ENCODE assay signal across 9 cellular contexts in the genomic region with DNA sequence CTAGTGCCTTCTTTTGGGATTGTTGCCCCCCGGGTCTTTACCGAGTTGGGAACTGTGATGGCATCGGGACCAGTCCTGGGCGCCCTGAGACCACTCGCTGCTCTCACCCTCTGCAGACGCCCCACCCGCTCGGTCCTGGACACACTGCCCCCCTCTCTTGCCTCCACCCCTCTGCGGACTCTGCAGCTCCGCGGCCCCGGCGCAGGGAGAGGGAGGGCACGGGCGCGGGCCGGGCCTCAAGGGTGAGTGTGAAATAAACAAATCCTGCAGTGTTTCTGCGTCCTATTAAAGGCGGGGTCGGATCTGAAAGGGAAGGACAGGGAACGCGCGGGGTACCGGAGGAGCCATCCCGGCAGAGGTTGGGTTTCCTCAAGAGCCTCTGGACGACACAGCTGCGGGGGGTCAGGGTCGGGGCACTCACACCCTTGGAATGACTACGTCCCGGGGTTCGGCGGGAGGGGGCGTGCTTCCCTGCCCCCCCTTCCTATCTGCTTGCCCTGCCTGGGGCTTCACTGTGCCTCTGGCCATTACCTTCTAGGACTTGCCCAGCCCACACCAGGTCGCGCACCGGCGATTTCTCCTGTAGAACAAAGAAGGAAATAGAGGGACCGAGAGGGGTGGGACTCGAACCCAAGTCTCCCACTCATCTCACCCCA. TPM values are rescaled to one million over a fixed set of nuclear protein-coding genes. Genes with fewer than 3 reads are reported as not detected.
A peak's percentile ranks its signal among the peaks of the same experiment; 100 is the strongest.
DNase-seq lines count a peak whose midpoint lies in the region; ATAC-seq and TF ChIP-seq lines count a peak whose summit lies in the region.
"Had no signal": no experiment of that assay in that cellular context is flagged by ENCODE, and none has a peak within 500 bp of the region (broad histone marks: within the 10 kb centered on the region; RNA-seq: fewer than 3 reads in every experiment).

No MANE protein-coding gene starts in this region.

- H3K4me3 ChIP-seq in colonic mucosa (peak overlapping the region; percentile 28), muscle layer of duodenum (ENCODE audit: low read depth in 1 of 2, low read length in 2 of 2) (peak overlapping the region; percentile 30 to 70)
- H3K4me3 ChIP-seq: MG63 had no signal

- intact Hi-C loops in colonic mucosa (cut with DNase I) = no loop called here

- H3K4me1 ChIP-seq in colonic mucosa (peaks cover 19% of the 10 kb centered on the region), muscle layer of duodenum (ENCODE audit: control insufficient read depth in 1 of 2, insufficient read depth in 2 of 2, low read length in 2 of 2) (peaks cover 10 to 54% of the 10 kb centered on the region in 2 donors)

- H3K27me3 ChIP-seq in colonic mucosa (peaks cover 31% of the 10 kb centered on the region), muscle layer of duodenum (ENCODE audit: low read depth, low read length) (peaks cover 17% of the 10 kb centered on the region)
- H3K27me3 ChIP-seq: MG63 had no signal

- H3K36me3 ChIP-seq in colonic mucosa = no peaks in the 10 kb centered on the region
- no peaks in the 10 kb centered on the region for H3K36me3 ChIP-seq in muscle layer of duodenum (ENCODE audit: control insufficient read depth in 1 of 2, insufficient read depth in 2 of 2, low read length in 2 of 2)
- H3K36me3 ChIP-seq: MG63 had no signal

- H3K27me3 Mint-ChIP-seq in stimulated activated naive CD8-positive, alpha-beta T cell treated with anti-CD3 and anti-CD28 coated beads, Interleukin-15, Interleukin-2, amounts not matched to agents 100 ng/mL and 50 ng/mL, for 24 hours = peaks cover 57% of the 10 kb centered on the region
- peaks cover 34% of the 10 kb centered on the region for H3K27me3 Mint-ChIP-seq in endothelial cell (ENCODE audit: unreplicated experiment)

- no peaks in the 10 kb centered on the region for H3K36me3 Mint-ChIP-seq in stimulated activated naive CD8-positive, alpha-beta T cell treated with anti-CD3 and anti-CD28 coated beads, Interleukin-15, Interleukin-2, amounts not matched to agents 100 ng/mL and 50 ng/mL, for 24 hours (ENCODE audit: low read depth)
- no peaks in the 10 kb centered on the region for H3K36me3 Mint-ChIP-seq in endothelial cell (ENCODE audit: low read depth, unreplicated experiment)

- H3K27ac Mint-ChIP-seq in stimulated activated naive CD8-positive, alpha-beta T cell treated with anti-CD3 and anti-CD28 coated beads, Interleukin-15, Interleukin-2, amounts not matched to agents 100 ng/mL and 50 ng/mL, for 24 hours = no peak overlapping the region
- H3K27ac Mint-ChIP-seq in endothelial cell (ENCODE audit: unreplicated experiment) = no peak overlapping the region

- H3K27ac ChIP-seq in colonic mucosa (no peak overlapping the region), muscle layer of duodenum (ENCODE audit: low read length) (no peak overlapping the region)

- H3K9me3 Mint-ChIP-seq in stimulated activated naive CD8-positive, alpha-beta T cell treated with anti-CD3 and anti-CD28 coated beads, Interleukin-15, Interleukin-2, amounts not matched to agents 100 ng/mL and 50 ng/mL, for 24 hours = no peaks in the 10 kb centered on the region
- H3K9me3 Mint-ChIP-seq in endothelial cell (ENCODE audit: unreplicated experiment) = no peaks in the 10 kb centered on the region

- no peak for ATAC-seq in stimulated activated naive CD8-positive, alpha-beta T cell treated with anti-CD3 and anti-CD28 coated beads, Interleukin-15, Interleukin-2, amounts not matched to agents 100 U/mL and 50 U/mL, for 24 hours
- ATAC-seq in GM18511 (IDR thresholded peaks at IDR 0.05; ENCODE audit: unreplicated experiment) = no peak

- H3K9me3 ChIP-seq in colonic mucosa (no peaks in the 10 kb centered on the region), muscle layer of duodenum (ENCODE audit: control insufficient read depth in 1 of 2, low read length in 2 of 2) (no peaks in the 10 kb centered on the region)
- H3K9me3 ChIP-seq: MG63 had no signal

- H3K9ac ChIP-seq in colonic mucosa (ENCODE audit: low read depth in 2 of 2, low read length in 2 of 2) = peak overlapping the region; percentile 30 to 46

- TF ChIP-seq CTCF in colonic mucosa (IDR thresholded peaks at IDR 0.05) = no peak
- no peak for TF ChIP-seq CTCF in endothelial cell (IDR thresholded peaks at IDR 0.05; ENCODE audit: unreplicated experiment)

- DNase-seq in stimulated activated naive CD8-positive, alpha-beta T cell treated with anti-CD3 and anti-CD28 coated beads, Interleukin-15, Interleukin-2, amounts not matched to agents 100 U/mL and 50 U/mL, for 24 hours = no peak
- DNase-seq in colonic mucosa (peak; percentile 52), D341Med (ENCODE audit: low spot score) (no peak), NCI-H446 treated with DMSO at 0.1 percent for 48 hours (lab: John Stamatoyannopoulos, UW) (no peak), endothelial cell (ENCODE audit: low spot score) (no peak)
- DNase-seq: MG63 had no signal

- peaks cover 42% of the 10 kb centered on the region for H3K4me1 Mint-ChIP-seq in stimulated activated naive CD8-positive, alpha-beta T cell treated with anti-CD3 and anti-CD28 coated beads, Interleukin-15, Interleukin-2, amounts not matched to agents 100 ng/mL and 50 ng/mL, for 24 hours (ENCODE audit: low read depth)
- peaks cover 4% of the 10 kb centered on the region for H3K4me1 Mint-ChIP-seq in endothelial cell (ENCODE audit: unreplicated experiment)

- peak overlapping the region; percentile 10 for H3K4me3 Mint-ChIP-seq in stimulated activated naive CD8-positive, alpha-beta T cell treated with anti-CD3 and anti-CD28 coated beads, Interleukin-15, Interleukin-2, amounts not matched to agents 100 ng/mL and 50 ng/mL, for 24 hours
- H3K4me3 Mint-ChIP-seq in endothelial cell (ENCODE audit: unreplicated experiment) = no peak overlapping the region

RNA-seq across cellular contexts. Expression of a gene that starts 0.5 kb away (rescaled TPM):
- total RNA-seq in colonic mucosa = 10 to 100 TPM; 23.6 TPM
- 5.7 TPM for total RNA-seq in endothelial cell (ENCODE audit: unreplicated experiment)

RNA-seq across cellular contexts. Expression of a gene that starts 4.3 kb away (rescaled TPM):
- total RNA-seq in colonic mucosa = 10 to 100 TPM; 12.0 to 27.1 TPM
- 3.8 TPM for total RNA-seq in endothelial cell (ENCODE audit: unreplicated experiment)

RNA-seq across cellular contexts. Expression of a gene that starts 4.3 kb away (rescaled TPM):
- 10 to 100 TPM; 27.5 to 37.1 TPM for total RNA-seq in colonic mucosa
- total RNA-seq in endothelial cell (ENCODE audit: unreplicated experiment) = 3.7 TPM

RNA-seq across cellular contexts. Expression of a gene that starts 6.3 kb away (rescaled TPM):
- total RNA-seq in colonic mucosa = 10 to 100 TPM; 26.2 to 31.0 TPM
- total RNA-seq in endothelial cell (ENCODE audit: unreplicated experiment) = 2.6 TPM

RNA-seq across cellular contexts. Expression of a gene that starts 13.2 kb away (rescaled TPM):
- 1 to 10 TPM; 4.4 to 4.9 TPM for total RNA-seq in colonic mucosa
- total RNA-seq in endothelial cell (ENCODE audit: unreplicated experiment) = 1.5 TPM
